8 cellular contexts compared by ENCODE assay signal in the genomic region with DNA sequence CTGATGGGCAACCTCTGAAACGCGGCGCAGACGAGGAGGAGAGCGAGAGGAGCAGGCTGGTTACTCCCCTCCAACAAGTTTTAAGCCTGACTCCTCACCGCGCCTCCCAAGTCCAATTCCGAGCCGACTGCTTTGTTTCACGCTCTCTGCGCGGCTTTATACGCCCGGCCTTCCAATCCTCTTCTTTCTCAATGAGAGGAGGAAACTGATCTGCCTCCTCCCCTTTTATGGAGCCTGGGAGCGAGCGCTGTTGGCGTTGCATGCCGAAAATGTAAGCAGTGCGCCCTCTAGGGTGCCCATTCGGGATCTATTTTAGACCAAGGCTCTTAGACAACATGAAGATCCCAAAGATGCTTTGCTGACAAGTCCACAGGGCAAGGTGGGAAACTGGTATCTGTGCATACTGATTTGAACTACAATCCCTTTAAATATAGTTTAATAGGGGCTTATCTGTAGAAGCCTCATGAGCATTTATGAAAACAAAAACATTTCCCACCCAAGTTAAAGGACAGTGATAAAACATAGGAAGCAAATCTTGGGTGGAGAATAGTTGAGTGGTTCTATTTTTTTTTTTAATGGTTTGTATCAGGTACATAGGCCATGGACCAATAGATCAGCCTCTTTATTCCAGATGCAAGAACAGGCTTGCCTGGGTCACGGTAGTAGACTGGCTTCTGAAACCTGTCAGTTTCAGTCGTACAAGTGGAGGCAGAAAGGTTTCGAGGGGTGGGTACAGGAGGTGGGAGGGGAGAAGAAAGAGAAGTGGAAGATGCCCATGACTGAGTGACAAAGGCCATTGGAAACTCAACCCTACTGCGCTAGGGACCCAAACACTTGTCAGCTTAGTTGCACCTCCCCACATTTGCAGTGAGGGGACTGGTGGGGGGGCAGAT. TPM values are rescaled to one million over a fixed set of nuclear protein-coding genes. Genes with fewer than 3 reads are reported as not detected.
DNase-seq lines count a peak whose midpoint lies in the region; ATAC-seq and TF ChIP-seq lines count a peak whose summit lies in the region.

A gene with protein sequence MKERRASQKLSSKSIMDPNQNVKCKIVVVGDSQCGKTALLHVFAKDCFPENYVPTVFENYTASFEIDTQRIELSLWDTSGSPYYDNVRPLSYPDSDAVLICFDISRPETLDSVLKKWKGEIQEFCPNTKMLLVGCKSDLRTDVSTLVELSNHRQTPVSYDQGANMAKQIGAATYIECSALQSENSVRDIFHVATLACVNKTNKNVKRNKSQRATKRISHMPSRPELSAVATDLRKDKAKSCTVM (minus strand): TSS at position 131 of the 893 bp plus-strand sequence. CDS start 250 bp downstream, outside the sequence.

- H3K36me3 ChIP-seq in duodenal mucosa (ENCODE audit: control insufficient read depth in 1 of 2, insufficient read depth in 2 of 2, low read length in 2 of 2): no peaks in the 10 kb centered on the region
- peaks cover 0 to 11% (median 0%) of the 10 kb centered on the region in 4 donors for H3K36me3 ChIP-seq in right lobe of liver

- H3K9me3 ChIP-seq in duodenal mucosa (ENCODE audit: control insufficient read depth in 1 of 2, low read length in 2 of 2) (no peaks in the 10 kb centered on the region), right lobe of liver (no peaks in the 10 kb centered on the region)

- H3K27me3 ChIP-seq in duodenal mucosa (ENCODE audit: control insufficient read depth in 1 of 2, insufficient read depth in 2 of 2, low read length in 2 of 2) (peaks cover 5 to 6% of the 10 kb centered on the region in 2 donors), right lobe of liver (no peaks in the 10 kb centered on the region)

- H3K4me1 ChIP-seq in duodenal mucosa (ENCODE audit: control insufficient read depth in 1 of 2, insufficient read depth in 2 of 2, low read length in 2 of 2): peaks cover 16 to 21% of the 10 kb centered on the region in 2 donors
- H3K4me1 ChIP-seq in right lobe of liver: peaks cover 0 to 28% (median 11%) of the 10 kb centered on the region in 4 donors

- WGBS in right lobe of liver (ENCODE audit: insufficient coverage, low coverage, low lambda C conversion rate, missing lambda C conversion rate): 19% methylated on average over 17 of the region's 24 CpGs

- intact Hi-C loops in right lobe of liver (cut with DNase I): no loop called here

- H3K4me3 ChIP-seq in duodenal mucosa (ENCODE audit: low read depth in 1 of 2, low read length in 2 of 2) (peak within 1 kb of the TSS; percentile 82 to 95), right lobe of liver (peak within 1 kb of the TSS; percentile 65 to 85 (median 76))

- H3K27ac ChIP-seq in duodenal mucosa (ENCODE audit: low read depth, low read length) (peak within 1 kb of the TSS; percentile 94), right lobe of liver (peak within 1 kb of the TSS; percentile 88 to 97 (median 95))

- DNase-seq in A172 (ENCODE audit: low spot score): peak; percentile 98
- peak; percentile 66 for DNase-seq in GM13976 (ENCODE audit: low spot score)
- peak; percentile 91 to 99 (median 93) for DNase-seq in NCI-H1417 (lab: John Stamatoyannopoulos, UW)
- DNase-seq in SW 1271 (lab: John Stamatoyannopoulos, UW): peak; percentile 95 to 98
- DNase-seq in right lobe of liver: peak; percentile 94 to 97 (median 95)
- peak; percentile 32 to 43 for DNase-seq in stimulated activated CD8-positive, alpha-beta memory T cell treated with anti-CD3 and anti-CD28 coated beads, Interleukin-2, amount 100 ng/mL, for 48 hours (ENCODE audit: low read depth in 2 of 2)

- in situ Hi-C loops in GM13976 (cut with MboI; ENCODE audit: low sequenced_read_pairs, unreplicated experiment): loop anchor here (10.0 kb wide), 1 partner anchor 893 kb away; no protein-coding TSS in a partner anchor

- TF ChIP-seq CTCF in GM13976 (IDR thresholded peaks at IDR 0.05; ENCODE audit: borderline replicate concordance, control extremely low read depth, extremely low read depth, insufficient read depth, missing control alignments) (peak; percentile 68), right lobe of liver (IDR thresholded peaks at IDR 0.05) (peak; percentile 85 to 91 (median 88))

- ATAC-seq in HG02763 (IDR thresholded peaks at IDR 0.05; ENCODE audit: unreplicated experiment): peak; percentile 70
- ATAC-seq in right lobe of liver: peak; percentile 68 to 85 (median 74)

- TF ChIP-seq POLR2A in right lobe of liver (IDR thresholded peaks at IDR 0.05): peak; percentile 95

- H3K9ac ChIP-seq in duodenal mucosa (ENCODE audit: low read depth in 1 of 2, low read length in 2 of 2): peak within 1 kb of the TSS; percentile 89 to 91

RNA-seq across cellular contexts. Expression of the gene that starts here (rescaled TPM):
- 155 and 205 TPM in 2 replicates for total RNA-seq in A172 (2014; rRNA removed; shearing (Covaris generic))
- 10 to 100 TPM; 20.0 to 70.5 (median 36.8) TPM for total RNA-seq in right lobe of liver

Comparison
In these comparisons a context has a peak if more than half of its experiments do, and no peak if none do; other contexts are left out.
1. Peak in every context shown above with its lines: DNase-seq, ATAC-seq, H3K4me3 ChIP-seq and H3K27ac ChIP-seq.
2. DNase-seq: peak in every context shown above with its lines; median percentile 98 in A172; 96 in SW 1271; 95 in right lobe of liver; 93 in NCI-H1417; 66 in GM13976; 38 in stimulated activated CD8-positive, alpha-beta memory T cell treated with anti-CD3 and anti-CD28 coated beads, Interleukin-2, amount 100 ng/mL, for 48 hours.